Comparison of ENCODE assay signal across 1 cellular context in genomic region chr22:45413368-45414211, GRCh38.
TF ChIP-seq lines count a peak whose summit lies in the region.

A gene with protein sequence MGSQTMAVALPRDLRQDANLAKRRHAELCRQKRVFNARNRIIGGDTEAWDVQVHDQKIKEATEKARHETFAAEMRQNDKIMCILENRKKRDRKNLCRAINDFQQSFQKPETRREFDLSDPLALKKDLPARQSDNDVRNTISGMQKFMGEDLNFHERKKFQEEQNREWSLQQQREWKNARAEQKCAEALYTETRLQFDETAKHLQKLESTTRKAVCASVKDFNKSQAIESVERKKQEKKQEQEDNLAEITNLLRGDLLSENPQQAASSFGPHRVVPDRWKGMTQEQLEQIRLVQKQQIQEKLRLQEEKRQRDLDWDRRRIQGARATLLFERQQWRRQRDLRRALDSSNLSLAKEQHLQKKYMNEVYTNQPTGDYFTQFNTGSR (plus strand): TSS chr22:45413693. CDS start chr22:45413887, 194 bp downstream.
Gene SMC1B, minus strand, starts transcription at chr22:45413599. Its CDS starts 32 bp downstream, at chr22:45413567.

TF ChIP-seq in IMR-90, 13 proteins besides CTCF, POLR2A, EP300 and RAD21:
- TF ChIP-seq BHLHE40 (IDR thresholded peaks at IDR 0.05; ENCODE audit: low read depth, low read length) (no peak), RFX5 (IDR thresholded peaks at IDR 0.05; ENCODE audit: low read depth, low read length) (no peak), FOS (IDR thresholded peaks at IDR 0.05; ENCODE audit: low read depth, low read length) (no peak), MXI1 (IDR thresholded peaks at IDR 0.05; ENCODE audit: borderline replicate concordance, low read depth, low read length) (no peak), CHD1 (IDR thresholded peaks at IDR 0.05; ENCODE audit: low read depth, low read length) (no peak), ELK1 (IDR thresholded peaks at IDR 0.05; ENCODE audit: borderline replicate concordance, low read depth, low read length) (no peak), SMC3 (IDR thresholded peaks at IDR 0.05; ENCODE audit: low read depth, low read length) (no peak)
- TF ChIP-seq, protein P1, sequence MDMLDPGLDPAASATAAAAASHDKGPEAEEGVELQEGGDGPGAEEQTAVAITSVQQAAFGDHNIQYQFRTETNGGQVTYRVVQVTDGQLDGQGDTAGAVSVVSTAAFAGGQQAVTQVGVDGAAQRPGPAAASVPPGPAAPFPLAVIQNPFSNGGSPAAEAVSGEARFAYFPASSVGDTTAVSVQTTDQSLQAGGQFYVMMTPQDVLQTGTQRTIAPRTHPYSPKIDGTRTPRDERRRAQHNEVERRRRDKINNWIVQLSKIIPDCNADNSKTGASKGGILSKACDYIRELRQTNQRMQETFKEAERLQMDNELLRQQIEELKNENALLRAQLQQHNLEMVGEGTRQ (IDR thresholded peaks at IDR 0.05; ENCODE audit: low read depth, low read length), result no peak
